20 cellular contexts compared by ENCODE assay signal in the genomic region with DNA sequence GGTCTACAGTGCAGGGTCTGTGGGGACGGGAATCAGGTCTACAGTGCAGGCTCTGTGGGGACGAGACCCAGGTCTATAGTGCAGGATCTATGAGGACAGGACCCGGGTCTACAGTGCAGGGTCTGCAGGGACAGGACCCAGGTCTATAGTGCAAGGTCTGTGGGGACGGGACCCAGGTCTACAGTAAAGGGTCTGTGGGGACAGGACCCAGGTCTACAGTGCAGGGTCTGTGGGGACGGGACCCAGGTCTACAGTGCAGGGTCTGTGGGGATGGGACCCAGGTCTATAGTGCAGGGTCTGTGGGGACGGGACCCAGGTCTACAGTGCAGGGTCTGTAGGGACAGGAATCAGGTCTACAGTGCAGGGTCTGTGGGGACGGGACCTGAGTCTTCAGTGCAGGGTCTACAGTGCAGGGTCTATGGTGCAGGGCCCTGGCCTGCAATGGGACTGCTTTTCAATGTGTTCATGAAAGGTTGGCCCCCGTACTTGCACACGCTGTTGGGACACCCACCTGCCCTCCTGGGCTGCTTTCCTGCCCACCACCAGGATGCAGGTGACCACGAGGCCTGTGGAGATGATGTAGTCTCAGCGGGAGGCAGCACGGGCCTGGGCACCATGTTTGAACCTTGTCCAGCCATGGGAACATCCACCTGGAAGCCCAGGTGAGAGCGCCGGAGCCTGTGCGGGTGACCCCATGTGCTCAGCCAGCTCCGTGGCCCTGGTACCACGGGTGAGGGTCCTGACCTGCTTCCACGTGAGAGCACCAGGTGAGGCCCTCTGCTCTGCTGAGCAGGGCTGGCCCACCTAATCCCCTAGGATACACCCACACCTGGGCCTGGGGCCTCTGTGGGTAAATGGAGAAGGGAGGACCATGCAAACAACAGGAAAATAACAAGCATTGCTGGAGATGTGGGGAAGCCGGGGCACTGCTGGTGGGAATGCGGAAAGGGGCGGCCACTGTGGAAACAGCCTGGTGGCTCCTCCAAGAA.
DNase-seq lines count a peak whose midpoint lies in the region; ATAC-seq, FAIRE-seq and TF ChIP-seq lines count a peak whose summit lies in the region.
"Had no signal": no experiment of that assay in that cellular context is flagged by ENCODE, and none has a peak within 500 bp of the region (broad histone marks: within the 10 kb centered on the region; RNA-seq: fewer than 3 reads in every experiment).

No MANE protein-coding gene starts in this region.

- no peak for TF ChIP-seq POLR2A in sigmoid colon (IDR thresholded peaks at IDR 0.05)

- H3K9ac ChIP-seq in kidney (ENCODE audit: low read length in 2 of 2), result no peak overlapping the region
- H3K9ac ChIP-seq: GM23248 had no signal

- H3K9me3 Mint-ChIP-seq in activated CD4-positive, alpha-beta memory T cell treated with anti-CD3 and anti-CD28 coated beads for 36 hours, result no peaks in the 10 kb centered on the region
- no peaks in the 10 kb centered on the region for H3K9me3 Mint-ChIP-seq in activated CD4-positive, alpha-beta memory T cell treated with anti-CD3 and anti-CD28 coated beads, Interleukin-2, amount 10 ng/mL, durations not matched to agents 7 days and 5 days
- H3K9me3 Mint-ChIP-seq in WTC11, result no peaks in the 10 kb centered on the region
- no peaks in the 10 kb centered on the region for H3K9me3 Mint-ChIP-seq in activated T-helper 1 cell treated with anti-CD3 and anti-CD28 coated beads, Interleukin-12 subunit alpha, Interleukin-12 subunit beta, Interleukin-2, Interleukin-4 antibody, amounts not matched to agents 30 ng/mL and 10 ng/mL and 1 ng/mL, durations not matched to agents 14 hours and 24 hours and 36 hours
- H3K9me3 Mint-ChIP-seq: IgD-negative memory B cell had no signal

- no peak for TF ChIP-seq EP300 in sigmoid colon (IDR thresholded peaks at IDR 0.05)

- H3K36me3 ChIP-seq in kidney (ENCODE audit: control insufficient read depth in 1 of 2, insufficient read depth in 2 of 2, low read length in 2 of 2) (no peaks in the 10 kb centered on the region), sigmoid colon (no peaks in the 10 kb centered on the region)

- H3K4me1 Mint-ChIP-seq in activated CD4-positive, alpha-beta memory T cell treated with anti-CD3 and anti-CD28 coated beads for 36 hours (ENCODE audit: low read depth), result no peaks in the 10 kb centered on the region
- H3K4me1 Mint-ChIP-seq in activated CD4-positive, alpha-beta memory T cell treated with anti-CD3 and anti-CD28 coated beads, Interleukin-2, amount 10 ng/mL, durations not matched to agents 7 days and 5 days, result peaks cover 8% of the 10 kb centered on the region
- no peaks in the 10 kb centered on the region for H3K4me1 Mint-ChIP-seq in WTC11
- no peaks in the 10 kb centered on the region for H3K4me1 Mint-ChIP-seq in activated T-helper 1 cell treated with anti-CD3 and anti-CD28 coated beads, Interleukin-12 subunit alpha, Interleukin-12 subunit beta, Interleukin-2, Interleukin-4 antibody, amounts not matched to agents 30 ng/mL and 10 ng/mL and 1 ng/mL, durations not matched to agents 14 hours and 24 hours and 36 hours (ENCODE audit: low read depth)
- H3K4me1 Mint-ChIP-seq: CD4-positive, alpha-beta memory T cell had no signal

- POLR2A ChIA-PET in activated CD4-positive, alpha-beta memory T cell treated with anti-CD3 and anti-CD28 coated beads for 36 hours (lab: Charles Lee), result no interaction called here
- POLR2A ChIA-PET in activated CD4-positive, alpha-beta memory T cell treated with anti-CD3 and anti-CD28 coated beads, Interleukin-2, amount 10 ng/mL, durations not matched to agents 7 days and 5 days (lab: Charles Lee), result no interaction called here
- POLR2A ChIA-PET in WTC11 (lab: Charles Lee), result no interaction called here

- H3K27me3 Mint-ChIP-seq in activated CD4-positive, alpha-beta memory T cell treated with anti-CD3 and anti-CD28 coated beads for 36 hours, result peaks cover 26% of the 10 kb centered on the region
- H3K27me3 Mint-ChIP-seq in activated CD4-positive, alpha-beta memory T cell treated with anti-CD3 and anti-CD28 coated beads, Interleukin-2, amount 10 ng/mL, durations not matched to agents 7 days and 5 days, result peaks cover 10% of the 10 kb centered on the region
- H3K27me3 Mint-ChIP-seq in WTC11 (ENCODE audit: low read depth), result peaks cover 15% of the 10 kb centered on the region
- H3K27me3 Mint-ChIP-seq in activated T-helper 1 cell treated with anti-CD3 and anti-CD28 coated beads, Interleukin-12 subunit alpha, Interleukin-12 subunit beta, Interleukin-2, Interleukin-4 antibody, amounts not matched to agents 30 ng/mL and 10 ng/mL and 1 ng/mL, durations not matched to agents 14 hours and 24 hours and 36 hours (ENCODE audit: insufficient read depth), result peaks cover 3% of the 10 kb centered on the region

- no peak overlapping the region for H3K4me3 Mint-ChIP-seq in activated CD4-positive, alpha-beta memory T cell treated with anti-CD3 and anti-CD28 coated beads for 36 hours
- no peak overlapping the region for H3K4me3 Mint-ChIP-seq in activated CD4-positive, alpha-beta memory T cell treated with anti-CD3 and anti-CD28 coated beads, Interleukin-2, amount 10 ng/mL, durations not matched to agents 7 days and 5 days
- no peak overlapping the region for H3K4me3 Mint-ChIP-seq in WTC11
- H3K4me3 Mint-ChIP-seq in activated T-helper 1 cell treated with anti-CD3 and anti-CD28 coated beads, Interleukin-12 subunit alpha, Interleukin-12 subunit beta, Interleukin-2, Interleukin-4 antibody, amounts not matched to agents 30 ng/mL and 10 ng/mL and 1 ng/mL, durations not matched to agents 14 hours and 24 hours and 36 hours, result no peak overlapping the region
- H3K4me3 Mint-ChIP-seq: B cell, IgD-negative memory B cell had no signal

- 95% methylated on average over 21 of the region's 21 CpGs for WGBS in sigmoid colon, 2 donors

- no peak overlapping the region for H3K4me3 ChIP-seq in kidney (ENCODE audit: low read length in 2 of 2)
- H3K4me3 ChIP-seq in sigmoid colon, result no peak overlapping the region
- no peak overlapping the region for H3K4me3 ChIP-seq in coronary artery
- H3K4me3 ChIP-seq: GM23248 had no signal

- intact Hi-C loops in activated CD4-positive, alpha-beta memory T cell treated with anti-CD3 and anti-CD28 coated beads for 36 hours (cut with micrococcal nuclease), result no loop called here
- intact Hi-C loops in kidney (cut with DNase I) (no loop called here), sigmoid colon (cut with DNase I) (loop anchor here (10.0 kb wide), 2 partner anchors 196 to 406 kb away; no protein-coding TSS in a partner anchor)
- intact Hi-C loops in activated T-helper 1 cell treated with anti-CD3 and anti-CD28 coated beads, Interleukin-12 subunit alpha, Interleukin-12 subunit beta, Interleukin-2, Interleukin-4 antibody, amounts not matched to agents 30 ng/mL and 10 ng/mL and 1 ng/mL, durations not matched to agents 14 hours and 24 hours and 36 hours (cut with micrococcal nuclease), result loop anchor here (10.0 kb wide), 1 partner anchor 266 kb away; no protein-coding TSS in a partner anchor

- no peak for FAIRE-seq in kidney (lab: Jason Lieb, UNC)
- FAIRE-seq: D721Med had no signal

- TF ChIP-seq CTCF in WTC11 (IDR thresholded peaks at IDR 0.05) (no peak), kidney (IDR thresholded peaks at IDR 0.05; ENCODE audit: borderline replicate concordance, extremely low read depth, insufficient read depth) (no peak), sigmoid colon (IDR thresholded peaks at IDR 0.05) (no peak), coronary artery (IDR thresholded peaks at IDR 0.05) (no peak)

- no peak for ATAC-seq in WTC11

- H3K36me3 Mint-ChIP-seq in activated CD4-positive, alpha-beta memory T cell treated with anti-CD3 and anti-CD28 coated beads for 36 hours, result no peaks in the 10 kb centered on the region
- H3K36me3 Mint-ChIP-seq in activated CD4-positive, alpha-beta memory T cell treated with anti-CD3 and anti-CD28 coated beads, Interleukin-2, amount 10 ng/mL, durations not matched to agents 7 days and 5 days (ENCODE audit: low read depth), result no peaks in the 10 kb centered on the region
- H3K36me3 Mint-ChIP-seq in WTC11, result no peaks in the 10 kb centered on the region
- no peaks in the 10 kb centered on the region for H3K36me3 Mint-ChIP-seq in activated T-helper 1 cell treated with anti-CD3 and anti-CD28 coated beads, Interleukin-12 subunit alpha, Interleukin-12 subunit beta, Interleukin-2, Interleukin-4 antibody, amounts not matched to agents 30 ng/mL and 10 ng/mL and 1 ng/mL, durations not matched to agents 14 hours and 24 hours and 36 hours (ENCODE audit: low read depth)
- H3K36me3 Mint-ChIP-seq: CD4-positive, alpha-beta memory T cell; IgD-negative memory B cell had no signal

- CTCF ChIA-PET in activated CD4-positive, alpha-beta memory T cell treated with anti-CD3 and anti-CD28 coated beads for 36 hours (lab: Charles Lee), result no interaction called here
- CTCF ChIA-PET in activated CD4-positive, alpha-beta memory T cell treated with anti-CD3 and anti-CD28 coated beads, Interleukin-2, amount 10 ng/mL, durations not matched to agents 7 days and 5 days (lab: Charles Lee), result no interaction called here
- CTCF ChIA-PET in WTC11 (lab: Charles Lee), result no interaction called here

- H3K9me3 ChIP-seq in kidney (ENCODE audit: control insufficient read depth in 1 of 2, low read length in 2 of 2) (no peaks in the 10 kb centered on the region), sigmoid colon (no peaks in the 10 kb centered on the region)

- DNase-seq in activated CD4-positive, alpha-beta memory T cell treated with anti-CD3 and anti-CD28 coated beads for 36 hours, result peak; percentile 2
- DNase-seq in activated CD4-positive, alpha-beta memory T cell treated with anti-CD3 and anti-CD28 coated beads, Interleukin-2, amount 10 ng/mL, durations not matched to agents 7 days and 5 days, result no peak
- DNase-seq in WTC11 (ENCODE audit: low spot score) (peak; percentile 2), kidney (peak; percentile 34), sigmoid colon (peak; percentile 55), coronary artery (ENCODE audit: low spot score) (no peak), 8988T (no peak)
- DNase-seq in activated T-helper 1 cell treated with anti-CD3 and anti-CD28 coated beads, Interleukin-12 subunit alpha, Interleukin-12 subunit beta, Interleukin-2, Interleukin-4 antibody, amounts not matched to agents 30 ng/mL and 10 ng/mL and 1 ng/mL, durations not matched to agents 14 hours and 24 hours and 36 hours (ENCODE audit: low spot score), result no peak
- DNase-seq: ACHN; C1 segment of cervical spinal cord; CD4-positive, alpha-beta memory T cell; COR-L47; DMS153; DMS79 treated with DMSO at 0.1 percent for 48 hours; GDM1; GM23248; H7 had no signal

- H3K27me3 ChIP-seq in sigmoid colon, result no peaks in the 10 kb centered on the region

- no peak overlapping the region for H3K27ac Mint-ChIP-seq in activated CD4-positive, alpha-beta memory T cell treated with anti-CD3 and anti-CD28 coated beads for 36 hours
- no peak overlapping the region for H3K27ac Mint-ChIP-seq in activated CD4-positive, alpha-beta memory T cell treated with anti-CD3 and anti-CD28 coated beads, Interleukin-2, amount 10 ng/mL, durations not matched to agents 7 days and 5 days
- H3K27ac Mint-ChIP-seq in WTC11, result no peak overlapping the region
- no peak overlapping the region for H3K27ac Mint-ChIP-seq in activated T-helper 1 cell treated with anti-CD3 and anti-CD28 coated beads, Interleukin-12 subunit alpha, Interleukin-12 subunit beta, Interleukin-2, Interleukin-4 antibody, amounts not matched to agents 30 ng/mL and 10 ng/mL and 1 ng/mL, durations not matched to agents 14 hours and 24 hours and 36 hours
- H3K27ac Mint-ChIP-seq: B cell; CD4-positive, alpha-beta memory T cell; IgD-negative memory B cell had no signal

- H3K27ac ChIP-seq in kidney (ENCODE audit: low read depth in 2 of 2, low read length in 2 of 2) (no peak overlapping the region), sigmoid colon (no peak overlapping the region), coronary artery (no peak overlapping the region)
- H3K27ac ChIP-seq: GM23248 had no signal

- no peaks in the 10 kb centered on the region for H3K4me1 ChIP-seq in kidney (ENCODE audit: control insufficient read depth in 1 of 2, insufficient read depth in 1 of 2, low read depth in 1 of 2, low read length in 2 of 2)
- peaks cover 0 to 12% (median 11%) of the 10 kb centered on the region in 4 donors for H3K4me1 ChIP-seq in sigmoid colon

Comparison
In these comparisons a context has a peak if more than half of its experiments do, and no peak if none do; other contexts are left out.
1. DNase-seq: peak in activated CD4-positive, alpha-beta memory T cell treated with anti-CD3 and anti-CD28 coated beads for 36 hours (single experiment), WTC11 (single experiment), kidney (single experiment) and sigmoid colon (single experiment); none in activated CD4-positive, alpha-beta memory T cell treated with anti-CD3 and anti-CD28 coated beads, Interleukin-2, amount 10 ng/mL, durations not matched to agents 7 days and 5 days (single experiment), coronary artery (single experiment), activated T-helper 1 cell treated with anti-CD3 and anti-CD28 coated beads, Interleukin-12 subunit alpha, Interleukin-12 subunit beta, Interleukin-2, Interleukin-4 antibody, amounts not matched to agents 30 ng/mL and 10 ng/mL and 1 ng/mL, durations not matched to agents 14 hours and 24 hours and 36 hours (single experiment) and 8988T (single experiment).
2. intact Hi-C loops: an anchor here in sigmoid colon (10.0 kb wide) and activated T-helper 1 cell treated with anti-CD3 and anti-CD28 coated beads, Interleukin-12 subunit alpha, Interleukin-12 subunit beta, Interleukin-2, Interleukin-4 antibody, amounts not matched to agents 30 ng/mL and 10 ng/mL and 1 ng/mL, durations not matched to agents 14 hours and 24 hours and 36 hours (10.0 kb wide); none called in activated CD4-positive, alpha-beta memory T cell treated with anti-CD3 and anti-CD28 coated beads for 36 hours and kidney.